Comparison of ENCODE assay signal across 24 cellular contexts in genomic region chr2:212409560-212409959, GRCh38.
"Had no signal": no experiment of that assay in that cellular context is flagged by ENCODE, and none has a peak within 500 bp of the region (broad histone marks: within the 10 kb centered on the region; RNA-seq: fewer than 3 reads in every experiment).

No MANE protein-coding gene starts in this region.

- H3K36me3 Mint-ChIP-seq: stimulated activated memory B cell treated with anti-CD40 and anti-IgM and Interleukin-4, amounts not matched to agents 10 μg/mL and 1 μg/mL and 100 μg/mL, for 72 hours; T-cell; type B pancreatic cell had no signal

- H3K27ac ChIP-seq: hepatocyte, left lung, sigmoid colon, spleen, testis had no signal

- H3K4me1 Mint-ChIP-seq: nephron progenitor cell; stimulated activated memory B cell treated with anti-CD40 and anti-IgM and Interleukin-4, amounts not matched to agents 10 μg/mL and 1 μg/mL and 100 μg/mL, for 72 hours; T-cell had no signal

- H3K27me3 Mint-ChIP-seq: stimulated activated memory B cell treated with anti-CD40 and anti-IgM and Interleukin-4, amounts not matched to agents 10 μg/mL and 1 μg/mL and 100 μg/mL, for 72 hours; T-cell; type B pancreatic cell had no signal

- H3K4me2 ChIP-seq: hepatocyte had no signal

- H3K4me1 ChIP-seq: left lung, sigmoid colon, spleen, testis had no signal

- DNase-seq: activated CD4-positive, alpha-beta T cell treated with anti-CD3 and anti-CD28 coated beads, Interleukin-2, amount 50 U/mL, for 1 hour; activated CD8-positive, alpha-beta memory T cell treated with anti-CD3 and anti-CD28 coated beads, Interleukin-2, amount 50 U/mL, for 4 hours; activated effector memory CD4-positive, alpha-beta T cell treated with anti-CD3 and anti-CD28 coated beads, Interleukin-2, amount 50 U/mL, for 16 hours; activated naive CD4-positive, alpha-beta T cell treated with anti-CD3 and anti-CD28 coated beads, Interleukin-2, amount 50 U/mL, for 16 hours; activated T-cell treated with anti-CD3 and anti-CD28 coated beads, Interleukin-2, amount 50 U/mL, for 72 hours; aorta; cerebellar nuclear complex; cortex of kidney; islet precursor cell; left lung; midbrain; nephron progenitor cell; nucleus accumbens; sigmoid colon; spleen; stimulated activated CD4-positive, alpha-beta T cell treated with anti-CD3 and anti-CD28 coated beads, Interleukin-4, amount 100 ng/mL, for 4 hours; T-cell; T-helper 9 cell; testis had no signal

- H3K4me3 ChIP-seq: hepatocyte, left lung, sigmoid colon, spleen, testis had no signal

- H3K27me3 ChIP-seq: hepatocyte, left lung, sigmoid colon, spleen, testis had no signal

- H3K9me3 ChIP-seq: left lung, testis had no signal

- ATAC-seq: activated T-cell treated with anti-CD3 and anti-CD28 coated beads, Interleukin-2, amount 50 U/mL, for 72 hours; esophagus mucosa; left lung; stimulated activated memory B cell treated with anti-CD40 and anti-IgM and Interleukin-4, amounts not matched to agents 10 μg/mL and 1 μg/mL and 100 μg/mL, for 72 hours; T-cell had no signal

- H2AFZ ChIP-seq: hepatocyte had no signal

- H3K79me2 ChIP-seq: hepatocyte had no signal

- H3K27ac Mint-ChIP-seq: activated T-cell treated with anti-CD3 and anti-CD28 coated beads, Interleukin-2, amount 50 U/mL, for 72 hours; nephron progenitor cell; stimulated activated memory B cell treated with anti-CD40 and anti-IgM and Interleukin-4, amounts not matched to agents 10 μg/mL and 1 μg/mL and 100 μg/mL, for 72 hours; T-cell; type B pancreatic cell had no signal

- FAIRE-seq: endometrium had no signal

- H3K36me3 ChIP-seq: left lung, sigmoid colon, spleen had no signal

- H3K4me3 Mint-ChIP-seq: activated T-cell treated with anti-CD3 and anti-CD28 coated beads, Interleukin-2, amount 50 U/mL, for 72 hours; nephron progenitor cell; stimulated activated memory B cell treated with anti-CD40 and anti-IgM and Interleukin-4, amounts not matched to agents 10 μg/mL and 1 μg/mL and 100 μg/mL, for 72 hours; T-cell; type B pancreatic cell had no signal
